8 cellular contexts compared by ENCODE assay signal in genomic region chr1:2690180-2690579, GRCh38. TPM values are rescaled to one million over a fixed set of nuclear protein-coding genes. Genes with fewer than 3 reads are reported as not detected.
DNase-seq lines count a peak whose midpoint lies in the region; ATAC-seq, FAIRE-seq and TF ChIP-seq lines count a peak whose summit lies in the region.
"Not testable (repeated sequence)": the region's sequence is repeated elsewhere in the genome, so short reads cannot be mapped to it uniquely, and the experiment has no call there.
"Had no signal": no experiment of that assay in that cellular context is flagged by ENCODE, and none has a peak within 500 bp of the region (broad histone marks: within the 10 kb centered on the region; RNA-seq: fewer than 3 reads in every experiment).

No MANE protein-coding gene starts in this region.

- not testable (repeated sequence) for ATAC-seq in activated CD8-positive, alpha-beta T cell treated with anti-CD3 and anti-CD28 coated beads for 36 hours

- TF ChIP-seq POLR2A in endothelial cell of umbilical vein (IDR thresholded peaks at IDR 0.05; ENCODE audit: low read depth, low read length); spleen (IDR thresholded peaks at IDR 0.05): not testable (repeated sequence)

- not testable (repeated sequence) for H3K4me3 Mint-ChIP-seq in activated CD8-positive, alpha-beta T cell treated with anti-CD3 and anti-CD28 coated beads for 36 hours; activated T-cell treated with anti-CD3 and anti-CD28 coated beads, Interleukin-2, amount 50 U/mL, for 24 hours

- dilution Hi-C loops in endothelial cell of umbilical vein (cut with MboI; ENCODE audit: extremely low pct_ligation_motif_present, low sequenced_read_pairs) = not testable (repeated sequence)

- H3K27me3 Mint-ChIP-seq in activated CD8-positive, alpha-beta T cell treated with anti-CD3 and anti-CD28 coated beads for 36 hours = not testable (repeated sequence)
- H3K27me3 Mint-ChIP-seq in activated T-cell treated with anti-CD3 and anti-CD28 coated beads, Interleukin-2, amount 50 U/mL, for 24 hours = peaks cover 18% of the 10 kb centered on the region

- H3K79me2 ChIP-seq in endothelial cell of umbilical vein (ENCODE audit: control insufficient read depth, insufficient read depth, low read length) = not testable (repeated sequence)

- not testable (repeated sequence) for H3K36me3 ChIP-seq in endothelial cell of umbilical vein (ENCODE audit: control insufficient read depth in 2 of 2, extremely low read depth in 1 of 2, insufficient read depth in 2 of 2, low read length in 2 of 2); spleen

- peak; percentile 0 for DNase-seq in activated CD8-positive, alpha-beta T cell treated with anti-CD3 and anti-CD28 coated beads for 36 hours
- peak; percentile 47 for DNase-seq in activated CD8-positive, alpha-beta memory T cell treated with anti-CD3 and anti-CD28 coated beads, Interleukin-2, amount 50 U/mL, for 4 hours
- peak; percentile 36 for DNase-seq in activated T-cell treated with anti-CD3 and anti-CD28 coated beads, Interleukin-2, amount 50 U/mL, for 24 hours
- DNase-seq in activated gamma-delta T cell treated with Interleukin-2 at 50 U/mL for 16 hours (peak; percentile 24), spleen (peak; percentile 6)
- not testable (repeated sequence) for DNase-seq in endothelial cell of umbilical vein (ENCODE audit: low read depth, low spot score)

- H3K9me3 ChIP-seq in endothelial cell of umbilical vein (replicated peaks; ENCODE audit: control insufficient read depth, insufficient read depth, low read length); spleen: not testable (repeated sequence)

- H3K4me3 ChIP-seq in endothelial cell of umbilical vein (replicated peaks in 1 of 3; ENCODE audit: insufficient read depth in 1 of 3, low read depth in 1 of 3, low read length in 3 of 3); spleen: not testable (repeated sequence)

- not testable (repeated sequence) for H3K27ac Mint-ChIP-seq in activated CD8-positive, alpha-beta T cell treated with anti-CD3 and anti-CD28 coated beads for 36 hours; activated T-cell treated with anti-CD3 and anti-CD28 coated beads, Interleukin-2, amount 50 U/mL, for 24 hours

- not testable (repeated sequence) for H3K9me1 ChIP-seq in endothelial cell of umbilical vein (replicated peaks; ENCODE audit: control insufficient read depth, extremely low read depth, insufficient read depth, low read length)

- intact Hi-C loops in activated CD8-positive, alpha-beta T cell treated with anti-CD3 and anti-CD28 coated beads for 36 hours (cut with micrococcal nuclease); endothelial cell of umbilical vein (cut with micrococcal nuclease); spleen (cut with DNase I; ENCODE audit: low total_unique reads): not testable (repeated sequence)

- not testable (repeated sequence) for H3K4me1 Mint-ChIP-seq in activated CD8-positive, alpha-beta T cell treated with anti-CD3 and anti-CD28 coated beads for 36 hours (ENCODE audit: low read depth); activated T-cell treated with anti-CD3 and anti-CD28 coated beads, Interleukin-2, amount 50 U/mL, for 24 hours (ENCODE audit: low read depth)

- H3K9me3 Mint-ChIP-seq in activated CD8-positive, alpha-beta T cell treated with anti-CD3 and anti-CD28 coated beads for 36 hours; activated T-cell treated with anti-CD3 and anti-CD28 coated beads, Interleukin-2, amount 50 U/mL, for 24 hours: not testable (repeated sequence)

- FAIRE-seq in endothelial cell of umbilical vein (lab: Jason Lieb, UNC) = peak; percentile 40

- POLR2A ChIA-PET in activated CD8-positive, alpha-beta T cell treated with anti-CD3 and anti-CD28 coated beads for 36 hours (lab: Charles Lee); endothelial cell of umbilical vein (lab: Charles Lee): not testable (repeated sequence)

- not testable (repeated sequence) for H4K20me1 ChIP-seq in endothelial cell of umbilical vein (replicated peaks; ENCODE audit: control insufficient read depth, extremely low read depth, insufficient read depth, low read length)

- H3K36me3 Mint-ChIP-seq in activated CD8-positive, alpha-beta T cell treated with anti-CD3 and anti-CD28 coated beads for 36 hours (ENCODE audit: low read depth); activated T-cell treated with anti-CD3 and anti-CD28 coated beads, Interleukin-2, amount 50 U/mL, for 24 hours (ENCODE audit: low read depth): not testable (repeated sequence)

- not testable (repeated sequence) for H3K9ac ChIP-seq in endothelial cell of umbilical vein (replicated peaks; ENCODE audit: extremely low read depth, insufficient read depth, low read length)

- not testable (repeated sequence) for H3K27me3 ChIP-seq in endothelial cell of umbilical vein (ENCODE audit: control insufficient read depth in 2 of 2, insufficient read depth in 2 of 2, low read length in 2 of 2)
- H3K27me3 ChIP-seq in spleen (replicated peaks in 1 of 7) = peaks cover 0 to 11% (median 0%) of the 10 kb centered on the region in 7 donors

- 31 to 60% (median 51%) methylated on average over 1 to 6 of the region's 10 CpGs for WGBS in spleen, 5 donors

- BruUV-seq in endothelial cell of umbilical vein (replicated peaks; lab: Mats Ljungman, UMichigan) = not testable (repeated sequence)

- not testable (repeated sequence) for H3K4me1 ChIP-seq in endothelial cell of umbilical vein (ENCODE audit: control insufficient read depth, extremely low read depth, insufficient read depth, low read length); spleen

- H3K4me2 ChIP-seq in endothelial cell of umbilical vein (ENCODE audit: insufficient read depth, low read length) = not testable (repeated sequence)

- CTCF ChIA-PET in activated CD8-positive, alpha-beta T cell treated with anti-CD3 and anti-CD28 coated beads for 36 hours (lab: Charles Lee); endothelial cell of umbilical vein (lab: Charles Lee): not testable (repeated sequence)

- not testable (repeated sequence) for TF ChIP-seq CTCF in activated CD8-positive, alpha-beta T cell treated with anti-CD3 and anti-CD28 coated beads for 36 hours (IDR thresholded peaks at IDR 0.05); endothelial cell of umbilical vein (IDR thresholded peaks at IDR 0.05; ENCODE audit: extremely low read depth in 1 of 2, insufficient read depth in 1 of 2, low read depth in 1 of 2, low read length in 2 of 2); spleen (IDR thresholded peaks at IDR 0.05 in 8 of 11, conservative IDR thresholded peaks at IDR 0.05 in 3 of 11)

- not testable (repeated sequence) for H3K27ac ChIP-seq in endothelial cell of umbilical vein (ENCODE audit: insufficient read depth, low read depth, low read length); spleen

- not testable (repeated sequence) for H2AFZ ChIP-seq in endothelial cell of umbilical vein (ENCODE audit: low read depth, low read length)

RNA-seq across cellular contexts. Expression of gene MMEL1, which starts 57.4 kb away (rescaled TPM):
- 1 to 10 TPM; 1.8 to 3.1 TPM for total RNA-seq in activated CD8-positive, alpha-beta T cell treated with anti-CD3 and anti-CD28 coated beads for 36 hours
- total RNA-seq in endothelial cell of umbilical vein = 1.1 and 1.6 TPM in 2 replicates
- polyA plus RNA-seq in endothelial cell of umbilical vein = 1.2 and 3.4 TPM in 2 replicates
- 0.58 and 1.6 TPM in 2 replicates for polyA plus RNA-seq in endothelial cell of umbilical vein (2011; cell fraction: cytosol; rRNA removed)
- 1.7 and 3.1 TPM in 2 replicates for polyA plus RNA-seq in endothelial cell of umbilical vein (2011; cell fraction: nucleus; rRNA removed)
- polyA plus RNA-seq in endothelial cell of umbilical vein (2012) = 0.44 and 0.67 TPM in 2 replicates
- polyA minus RNA-seq in endothelial cell of umbilical vein = 1.9 and 4.4 TPM in 2 replicates
- polyA minus RNA-seq in endothelial cell of umbilical vein (2011; cell fraction: cytosol; rRNA and poly(A)+ RNA removed) = not detected
- polyA minus RNA-seq in endothelial cell of umbilical vein (2011; cell fraction: nucleus; rRNA and poly(A)+ RNA removed) = not detected in 2 replicates
- total RNA-seq in spleen = 1 to 10 TPM in 6 of 7 donors, not detected in 1; 1.9 to 4.6 (median 3.5) TPM
- polyA plus RNA-seq in spleen = 1 to 10 TPM; 2.5 to 6.4 (median 2.9) TPM
- total RNA-seq: A673, Caco-2 had no signal
